In the genomic region with DNA sequence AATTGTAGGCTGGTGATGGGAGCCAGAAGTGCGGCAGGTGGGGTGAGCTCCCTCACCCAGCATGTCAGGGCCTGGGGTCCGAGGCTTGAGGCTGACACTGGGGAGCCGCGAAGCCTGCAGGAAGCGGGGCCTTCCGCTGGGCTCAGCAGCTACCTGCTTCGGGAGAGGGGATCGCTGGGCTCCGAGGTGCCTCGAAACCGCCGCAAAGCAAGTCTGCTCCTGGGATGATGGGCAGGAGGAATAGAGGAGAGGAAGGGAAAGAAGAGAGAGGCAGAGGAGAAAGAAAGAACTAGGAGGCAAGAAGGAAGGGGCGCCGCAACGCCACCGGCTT, we compare ENCODE assay signal across 1 cellular context.
TF ChIP-seq lines count a peak whose summit lies in the region.

No MANE protein-coding gene starts in this region.

TF ChIP-seq in SK-N-SH treated with all-trans-retinoic acid at 6 μM for 48 hours, 23 proteins besides CTCF, POLR2A, EP300 and RAD21 (continued from another document):
- TF ChIP-seq PATZ1 (CRISPR knock-in tag; IDR thresholded peaks at IDR 0.05; ENCODE audit: borderline replicate concordance) (no peak), ZFP3 (CRISPR knock-in tag; IDR thresholded peaks at IDR 0.05) (no peak), GLIS3 (CRISPR knock-in tag; IDR thresholded peaks at IDR 0.05) (no peak), BACH2 (CRISPR knock-in tag; IDR thresholded peaks at IDR 0.05; ENCODE audit: borderline replicate concordance) (no peak), PPARA (CRISPR knock-in tag; IDR thresholded peaks at IDR 0.05; ENCODE audit: borderline replicate concordance) (no peak), ISL1 (CRISPR knock-in tag; IDR thresholded peaks at IDR 0.05) (no peak), OSR1 (CRISPR knock-in tag; IDR thresholded peaks at IDR 0.05) (no peak), SNAI2 (CRISPR knock-in tag; IDR thresholded peaks at IDR 0.05) (no peak)
- TF ChIP-seq, protein P1, sequence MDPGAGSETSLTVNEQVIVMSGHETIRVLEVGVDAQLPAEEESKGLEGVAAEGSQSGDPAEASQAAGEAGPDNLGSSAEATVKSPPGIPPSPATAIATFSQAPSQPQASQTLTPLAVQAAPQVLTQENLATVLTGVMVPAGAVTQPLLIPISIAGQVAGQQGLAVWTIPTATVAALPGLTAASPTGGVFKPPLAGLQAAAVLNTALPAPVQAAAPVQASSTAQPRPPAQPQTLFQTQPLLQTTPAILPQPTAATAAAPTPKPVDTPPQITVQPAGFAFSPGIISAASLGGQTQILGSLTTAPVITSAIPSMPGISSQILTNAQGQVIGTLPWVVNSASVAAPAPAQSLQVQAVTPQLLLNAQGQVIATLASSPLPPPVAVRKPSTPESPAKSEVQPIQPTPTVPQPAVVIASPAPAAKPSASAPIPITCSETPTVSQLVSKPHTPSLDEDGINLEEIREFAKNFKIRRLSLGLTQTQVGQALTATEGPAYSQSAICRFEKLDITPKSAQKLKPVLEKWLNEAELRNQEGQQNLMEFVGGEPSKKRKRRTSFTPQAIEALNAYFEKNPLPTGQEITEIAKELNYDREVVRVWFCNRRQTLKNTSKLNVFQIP (CRISPR knock-in tag; IDR thresholded peaks at IDR 0.05; ENCODE audit: borderline replicate concordance, low read depth): no peak
- TF ChIP-seq, protein P2, sequence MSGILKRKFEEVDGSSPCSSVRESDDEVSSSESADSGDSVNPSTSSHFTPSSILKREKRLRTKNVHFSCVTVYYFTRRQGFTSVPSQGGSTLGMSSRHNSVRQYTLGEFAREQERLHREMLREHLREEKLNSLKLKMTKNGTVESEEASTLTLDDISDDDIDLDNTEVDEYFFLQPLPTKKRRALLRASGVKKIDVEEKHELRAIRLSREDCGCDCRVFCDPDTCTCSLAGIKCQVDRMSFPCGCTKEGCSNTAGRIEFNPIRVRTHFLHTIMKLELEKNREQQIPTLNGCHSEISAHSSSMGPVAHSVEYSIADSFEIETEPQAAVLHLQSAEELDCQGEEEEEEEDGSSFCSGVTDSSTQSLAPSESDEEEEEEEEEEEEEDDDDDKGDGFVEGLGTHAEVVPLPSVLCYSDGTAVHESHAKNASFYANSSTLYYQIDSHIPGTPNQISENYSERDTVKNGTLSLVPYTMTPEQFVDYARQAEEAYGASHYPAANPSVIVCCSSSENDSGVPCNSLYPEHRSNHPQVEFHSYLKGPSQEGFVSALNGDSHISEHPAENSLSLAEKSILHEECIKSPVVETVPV (CRISPR knock-in tag; IDR thresholded peaks at IDR 0.05): no peak
TF ChIP-seq in SK-N-SH treated with all-trans-retinoic acid at 6 μM for 48 hours: peak in this region for 0.
